In the genomic region with DNA sequence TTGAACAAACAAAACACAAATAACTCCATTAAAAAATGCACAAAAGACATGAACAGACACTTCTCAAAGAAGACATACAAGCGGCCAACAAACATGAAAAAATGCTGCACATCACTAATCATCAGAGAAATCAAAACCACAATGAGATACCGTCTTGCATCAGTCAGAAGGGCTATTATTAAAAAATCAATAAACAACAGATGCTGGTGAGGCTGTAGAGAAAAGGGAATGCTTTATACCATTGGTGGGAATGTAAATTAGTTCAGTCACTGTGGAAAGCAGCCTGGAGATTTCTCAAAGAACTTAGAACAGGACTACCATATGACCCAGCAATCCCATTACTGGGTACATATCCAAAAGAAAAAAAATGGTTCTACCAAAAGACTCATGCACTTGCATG, we compare ENCODE assay signal across 19 cellular contexts. TPM values are rescaled to one million over a fixed set of nuclear protein-coding genes. Genes with fewer than 3 reads are reported as not detected.
DNase-seq lines count a peak whose midpoint lies in the region; ATAC-seq and TF ChIP-seq lines count a peak whose summit lies in the region.
"Had no signal": no experiment of that assay in that cellular context is flagged by ENCODE, and none has a peak within 500 bp of the region (broad histone marks: within the 10 kb centered on the region; RNA-seq: fewer than 3 reads in every experiment).

No MANE protein-coding gene starts in this region.

- intact Hi-C loops in activated T-helper 1 cell treated with anti-CD3 and anti-CD28 coated beads, Interleukin-12 subunit alpha, Interleukin-12 subunit beta, Interleukin-2, Interleukin-4 antibody, amounts not matched to agents 30 ng/mL and 10 ng/mL and 1 ng/mL, durations not matched to agents 14 hours and 24 hours and 36 hours (cut with micrococcal nuclease) = no loop called here

- H2AFZ ChIP-seq in SK-N-SH (ENCODE audit: low read depth) = no peak overlapping the region
- H2AFZ ChIP-seq: GM23248 had no signal

- TF ChIP-seq EP300 in SK-N-SH (IDR thresholded peaks at IDR 0.05; ENCODE audit: borderline replicate concordance in 1 of 2, low read depth in 1 of 2, low read length in 1 of 2) = peak in 1 of 2 experiments; percentile 62; a peak in 1 of 4 replicates
- TF ChIP-seq EP300 in upper lobe of left lung (IDR thresholded peaks at IDR 0.05) = no peak

- H3K4me1 ChIP-seq in SK-N-SH (ENCODE audit: control insufficient read depth in 1 of 2, insufficient read depth in 2 of 2, low read depth in 1 of 2, low read length in 1 of 2) = peaks cover 9 to 12% of the 10 kb centered on the region in 2 experiments; a peak in 3 of 4 replicates
- no peaks in the 10 kb centered on the region for H3K4me1 ChIP-seq in upper lobe of left lung
- H3K4me1 ChIP-seq: HAP-1 had no signal

- no peak for TF ChIP-seq POLR2A in upper lobe of left lung (IDR thresholded peaks at IDR 0.05)

- H3K4me2 ChIP-seq in SK-N-SH = no peak overlapping the region

- H3K9me3 ChIP-seq in SK-N-SH (no peaks in the 10 kb centered on the region), upper lobe of left lung (no peaks in the 10 kb centered on the region)
- H3K9me3 ChIP-seq: HAP-1, MG63 had no signal

- H3K27me3 ChIP-seq in SK-N-SH (ENCODE audit: insufficient read depth) (no peaks in the 10 kb centered on the region), upper lobe of left lung (no peaks in the 10 kb centered on the region)
- H3K27me3 ChIP-seq: MG63 had no signal

- CTCF ChIA-PET in SK-N-SH (lab: Yijun Ruan, JAX) = interaction anchor here (0.6 to 2.2 kb wide), 2 partner anchors 14 to 188 kb away, joined by 3 to 9 read pairs; no protein-coding TSS in a partner anchor

- TF ChIP-seq RAD21 in SK-N-SH (IDR thresholded peaks at IDR 0.05; ENCODE audit: low read length) = no peak

- ATAC-seq in SK-N-SH treated with all-trans-retinoic acid at 6 μM for 48 hours = no peak
- no peak for ATAC-seq in GM19328 (IDR thresholded peaks at IDR 0.05; ENCODE audit: unreplicated experiment)
- ATAC-seq in upper lobe of left lung (ENCODE audit: low FRiP score in 2 of 2) = no peak
- ATAC-seq: K562, T-cell had no signal

- POLR2A ChIA-PET in SK-N-SH (lab: Yijun Ruan, JAX) = no interaction called here

- no peak for DNase-seq in SK-N-SH
- peak; percentile 86 for DNase-seq in NCI-H2171 treated with DMSO at 0.1 percent for 48 hours (lab: John Stamatoyannopoulos, UW)
- DNase-seq in activated T-helper 1 cell treated with anti-CD3 and anti-CD28 coated beads, Interleukin-12 subunit alpha, Interleukin-12 subunit beta, Interleukin-2, Interleukin-4 antibody, amounts not matched to agents 30 ng/mL and 10 ng/mL and 1 ng/mL, durations not matched to agents 14 hours and 24 hours and 36 hours (ENCODE audit: low spot score) = no peak
- DNase-seq in T1000 (lab: John Stamatoyannopoulos, UW) = no peak
- DNase-seq in upper lobe of left lung = no peak
- DNase-seq: DMS79, GM23248, MG63, NCI-H1417, NCI-H1930, NCI-H526, SHP77 treated with DMSO at 0.1 percent for 48 hours, T-cell had no signal

- H3K9me3 Mint-ChIP-seq in activated T-helper 1 cell treated with anti-CD3 and anti-CD28 coated beads, Interleukin-12 subunit alpha, Interleukin-12 subunit beta, Interleukin-2, Interleukin-4 antibody, amounts not matched to agents 30 ng/mL and 10 ng/mL and 1 ng/mL, durations not matched to agents 14 hours and 24 hours and 36 hours = no peaks in the 10 kb centered on the region
- H3K9me3 Mint-ChIP-seq: T-cell had no signal

- no peak overlapping the region for H3K9ac ChIP-seq in SK-N-SH
- H3K9ac ChIP-seq: GM23248 had no signal

- H3K4me3 ChIP-seq in SK-N-SH (ENCODE audit: low read depth in 2 of 2, low read length in 1 of 2) = no peak overlapping the region
- H3K4me3 ChIP-seq in upper lobe of left lung = no peak overlapping the region
- H3K4me3 ChIP-seq: GM23248, HAP-1, K562, MG63 had no signal

- H3K36me3 ChIP-seq in SK-N-SH (replicated peaks in 1 of 2; ENCODE audit: control insufficient read depth in 1 of 2, insufficient read depth in 2 of 2, low read length in 1 of 2) (no peaks in the 10 kb centered on the region), upper lobe of left lung (peaks cover 0 to 3% (median 0%) of the 10 kb centered on the region in 4 donors)
- H3K36me3 ChIP-seq: HAP-1, MG63 had no signal

- WGBS in SK-N-SH (ENCODE audit: low lambda C conversion rate) = 78% methylated on average over 2 of the region's 2 CpGs
- 92 to 93% methylated on average over 2 of the region's 2 CpGs for WGBS in upper lobe of left lung, 2 donors

- H3K27ac ChIP-seq in SK-N-SH (ENCODE audit: low read depth in 2 of 2, low read length in 1 of 2) = peak overlapping the region in 1 of 2 experiments; percentile 58; a peak in 2 of 4 replicates
- no peak overlapping the region for H3K27ac ChIP-seq in upper lobe of left lung
- H3K27ac ChIP-seq: GM23248, RWPE1 had no signal

- TF ChIP-seq CTCF in SK-N-SH (IDR thresholded peaks at IDR 0.05) = no peak
- TF ChIP-seq CTCF in upper lobe of left lung (IDR thresholded peaks at IDR 0.05) = no peak

- H3K79me2 ChIP-seq in SK-N-SH (ENCODE audit: insufficient read depth) = no peaks in the 10 kb centered on the region

- no peaks in the 10 kb centered on the region for H3F3A ChIP-seq in SK-N-SH (replicated peaks; ENCODE audit: insufficient read depth)

- no peaks in the 10 kb centered on the region for H4K20me1 ChIP-seq in SK-N-SH (ENCODE audit: insufficient read depth)

- no peaks in the 10 kb centered on the region for H3K27me3 Mint-ChIP-seq in activated T-helper 1 cell treated with anti-CD3 and anti-CD28 coated beads, Interleukin-12 subunit alpha, Interleukin-12 subunit beta, Interleukin-2, Interleukin-4 antibody, amounts not matched to agents 30 ng/mL and 10 ng/mL and 1 ng/mL, durations not matched to agents 14 hours and 24 hours and 36 hours (ENCODE audit: insufficient read depth)
- H3K27me3 Mint-ChIP-seq: T-cell had no signal

- H3K27ac Mint-ChIP-seq in activated T-helper 1 cell treated with anti-CD3 and anti-CD28 coated beads, Interleukin-12 subunit alpha, Interleukin-12 subunit beta, Interleukin-2, Interleukin-4 antibody, amounts not matched to agents 30 ng/mL and 10 ng/mL and 1 ng/mL, durations not matched to agents 14 hours and 24 hours and 36 hours = peak overlapping the region; percentile 7
- H3K27ac Mint-ChIP-seq: CD14-positive monocyte, T-cell had no signal

- no peak overlapping the region for H3K4me3 Mint-ChIP-seq in activated T-helper 1 cell treated with anti-CD3 and anti-CD28 coated beads, Interleukin-12 subunit alpha, Interleukin-12 subunit beta, Interleukin-2, Interleukin-4 antibody, amounts not matched to agents 30 ng/mL and 10 ng/mL and 1 ng/mL, durations not matched to agents 14 hours and 24 hours and 36 hours
- H3K4me3 Mint-ChIP-seq: CD14-positive monocyte, T-cell had no signal

- no peaks in the 10 kb centered on the region for H3K9me2 ChIP-seq in SK-N-SH

- peaks cover 34% of the 10 kb centered on the region for H3K36me3 Mint-ChIP-seq in activated T-helper 1 cell treated with anti-CD3 and anti-CD28 coated beads, Interleukin-12 subunit alpha, Interleukin-12 subunit beta, Interleukin-2, Interleukin-4 antibody, amounts not matched to agents 30 ng/mL and 10 ng/mL and 1 ng/mL, durations not matched to agents 14 hours and 24 hours and 36 hours (ENCODE audit: low read depth)

- peaks cover 11% of the 10 kb centered on the region for H3K4me1 Mint-ChIP-seq in activated T-helper 1 cell treated with anti-CD3 and anti-CD28 coated beads, Interleukin-12 subunit alpha, Interleukin-12 subunit beta, Interleukin-2, Interleukin-4 antibody, amounts not matched to agents 30 ng/mL and 10 ng/mL and 1 ng/mL, durations not matched to agents 14 hours and 24 hours and 36 hours (ENCODE audit: low read depth)
- H3K4me1 Mint-ChIP-seq: CD14-positive monocyte had no signal

TF ChIP-seq in SK-N-SH, 30 proteins besides CTCF, POLR2A, EP300 and RAD21:
- TF ChIP-seq MEF2A (IDR thresholded peaks at IDR 0.05; ENCODE audit: borderline replicate concordance, low read depth) (no peak), TCF12 (IDR thresholded peaks at IDR 0.05) (peak; percentile 14; the same call in 1 of the 2 replicates), GATA2 (CRISPR knock-in tag; IDR thresholded peaks at IDR 0.05) (no peak), ELF1 (IDR thresholded peaks at IDR 0.05) (no peak)

TF ChIP-seq in SK-N-SH treated with all-trans-retinoic acid at 6 μM for 48 hours, 23 proteins besides CTCF, POLR2A, EP300 and RAD21 (continues in another document):
- TF ChIP-seq ESRRG (CRISPR knock-in tag; IDR thresholded peaks at IDR 0.05) = no peak
- no peak for TF ChIP-seq ZFP3 (CRISPR knock-in tag; IDR thresholded peaks at IDR 0.05)
- TF ChIP-seq, protein P1, sequence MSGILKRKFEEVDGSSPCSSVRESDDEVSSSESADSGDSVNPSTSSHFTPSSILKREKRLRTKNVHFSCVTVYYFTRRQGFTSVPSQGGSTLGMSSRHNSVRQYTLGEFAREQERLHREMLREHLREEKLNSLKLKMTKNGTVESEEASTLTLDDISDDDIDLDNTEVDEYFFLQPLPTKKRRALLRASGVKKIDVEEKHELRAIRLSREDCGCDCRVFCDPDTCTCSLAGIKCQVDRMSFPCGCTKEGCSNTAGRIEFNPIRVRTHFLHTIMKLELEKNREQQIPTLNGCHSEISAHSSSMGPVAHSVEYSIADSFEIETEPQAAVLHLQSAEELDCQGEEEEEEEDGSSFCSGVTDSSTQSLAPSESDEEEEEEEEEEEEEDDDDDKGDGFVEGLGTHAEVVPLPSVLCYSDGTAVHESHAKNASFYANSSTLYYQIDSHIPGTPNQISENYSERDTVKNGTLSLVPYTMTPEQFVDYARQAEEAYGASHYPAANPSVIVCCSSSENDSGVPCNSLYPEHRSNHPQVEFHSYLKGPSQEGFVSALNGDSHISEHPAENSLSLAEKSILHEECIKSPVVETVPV (CRISPR knock-in tag; IDR thresholded peaks at IDR 0.05) = no peak
- no peak for TF ChIP-seq CSDC2 (CRISPR knock-in tag; IDR thresholded peaks at IDR 0.05)
- TF ChIP-seq ZC3H10 (CRISPR knock-in tag; IDR thresholded peaks at IDR 0.05) = no peak
- TF ChIP-seq TOX (CRISPR knock-in tag; IDR thresholded peaks at IDR 0.05; ENCODE audit: borderline replicate concordance) = no peak
- no peak for TF ChIP-seq ZNF70 (CRISPR knock-in tag; IDR thresholded peaks at IDR 0.05)

RNA-seq across cellular contexts. Expression of a gene that starts 37.8 kb away (rescaled TPM):
- polyA plus RNA-seq in SK-N-SH (2012; rRNA removed) = 3.5 and 7.8 TPM in 2 replicates
- polyA plus RNA-seq in SK-N-SH (2012; cell fraction: cytosol; rRNA removed) = 5.6 and 5.7 TPM in 2 replicates
- polyA plus RNA-seq in SK-N-SH (2012; cell fraction: nucleus; rRNA removed) = 2.6 and 5.9 TPM in 2 replicates
- 2.7 and 2.9 TPM in 2 replicates for total RNA-seq in activated T-helper 1 cell treated with anti-CD3 and anti-CD28 coated beads, Interleukin-12 subunit alpha, Interleukin-12 subunit beta, Interleukin-2, Interleukin-4 antibody, amounts not matched to agents 30 ng/mL and 10 ng/mL and 1 ng/mL, durations not matched to agents 14 hours and 24 hours and 36 hours
- 1 to 10 TPM; 2.2 to 7.5 (median 3.6) TPM for total RNA-seq in upper lobe of left lung

RNA-seq across cellular contexts. Expression of a gene that starts 53.5 kb away (rescaled TPM):
- polyA plus RNA-seq in SK-N-SH (2012; rRNA removed) = 14.7 and 19.5 TPM in 2 replicates
- 20.5 and 24.7 TPM in 2 replicates for polyA plus RNA-seq in SK-N-SH (2012; cell fraction: cytosol; rRNA removed)
- polyA plus RNA-seq in SK-N-SH (2012; cell fraction: nucleus; rRNA removed) = 15.7 and 21.6 TPM in 2 replicates
- total RNA-seq in activated T-helper 1 cell treated with anti-CD3 and anti-CD28 coated beads, Interleukin-12 subunit alpha, Interleukin-12 subunit beta, Interleukin-2, Interleukin-4 antibody, amounts not matched to agents 30 ng/mL and 10 ng/mL and 1 ng/mL, durations not matched to agents 14 hours and 24 hours and 36 hours = 14.0 and 19.8 TPM in 2 replicates
- total RNA-seq in upper lobe of left lung = 10 to 100 TPM in 5 of 6 donors, 1 to 10 TPM in 1; 5.1 to 43.0 (median 21.7) TPM
